9 cellular contexts compared by ENCODE assay signal in genomic region chr1:121519042-121519755, GRCh38.
DNase-seq lines count a peak whose midpoint lies in the region; ATAC-seq, FAIRE-seq and TF ChIP-seq lines count a peak whose summit lies in the region.
"Had no signal": no experiment of that assay in that cellular context is flagged by ENCODE, and none has a peak within 500 bp of the region (broad histone marks: within the 10 kb centered on the region; RNA-seq: fewer than 3 reads in every experiment).

No MANE protein-coding gene starts in this region.

- H3K27ac Mint-ChIP-seq in endothelial cell (ENCODE audit: unreplicated experiment): peak overlapping the region; percentile 70

- H3K36me3 Mint-ChIP-seq in endothelial cell (ENCODE audit: low read depth, unreplicated experiment): peaks cover 5% of the 10 kb centered on the region

- peaks cover 0 to 11% of the 10 kb centered on the region in 2 donors for H3K4me1 ChIP-seq in muscle layer of duodenum (ENCODE audit: control insufficient read depth in 1 of 2, insufficient read depth in 2 of 2, low read length in 2 of 2)

- no peaks in the 10 kb centered on the region for H3K27me3 ChIP-seq in muscle layer of duodenum (ENCODE audit: low read depth, low read length)

- no peaks in the 10 kb centered on the region for H3K36me3 ChIP-seq in muscle layer of duodenum (ENCODE audit: control insufficient read depth in 1 of 2, insufficient read depth in 2 of 2, low read length in 2 of 2)

- DNase-seq in Right ventricle myocardium inferior (ENCODE audit: missing footprints) (peak; percentile 75), cardiac septum (ENCODE audit: low spot score) (no peak), NCI-H460 (ENCODE audit: extremely low read depth, low read depth) (peak; percentile 6), endothelial cell (ENCODE audit: low spot score) (peak; percentile 59), urothelium cell line (ENCODE audit: low spot score) (no peak)
- peak; percentile 49 for DNase-seq in activated CD8-positive, alpha-beta memory T cell treated with anti-CD3 and anti-CD28 coated beads, Interleukin-2, amount 50 U/mL, for 1 hour (ENCODE audit: extremely low read depth)
- peak; percentile 73 to 83 for DNase-seq in stimulated activated CD8-positive, alpha-beta memory T cell treated with anti-CD3 and anti-CD28 coated beads, Interleukin-7, amount 100 ng/mL, for 4 hours (ENCODE audit: low read depth in 2 of 2)

- H3K9me3 Mint-ChIP-seq in endothelial cell (ENCODE audit: unreplicated experiment): no peaks in the 10 kb centered on the region

- H3K4me1 Mint-ChIP-seq in endothelial cell (ENCODE audit: unreplicated experiment): peaks cover 11% of the 10 kb centered on the region

- H3K4me3 ChIP-seq in muscle layer of duodenum (ENCODE audit: low read depth in 1 of 2, low read length in 2 of 2): peak overlapping the region; percentile 30 to 69

- peak overlapping the region; percentile 93 for H3K4me3 Mint-ChIP-seq in endothelial cell (ENCODE audit: unreplicated experiment)

- ATAC-seq in Right ventricle myocardium inferior: peak; percentile 77

- FAIRE-seq in urothelium cell line (lab: Jason Lieb, UNC): no peak

- H3K27ac ChIP-seq in muscle layer of duodenum (ENCODE audit: low read length): no peak overlapping the region
- H3K27ac ChIP-seq: C4-2B had no signal

- intact Hi-C loops in Right ventricle myocardium inferior (cut with DNase I) (no loop called here), cardiac septum (cut with DNase I) (no loop called here)

- H3K9me3 ChIP-seq in muscle layer of duodenum (ENCODE audit: control insufficient read depth in 1 of 2, low read length in 2 of 2): no peaks in the 10 kb centered on the region

- no peak for TF ChIP-seq CTCF in endothelial cell (IDR thresholded peaks at IDR 0.05; ENCODE audit: unreplicated experiment)

- H3K27me3 Mint-ChIP-seq in endothelial cell (ENCODE audit: unreplicated experiment): peaks cover 4% of the 10 kb centered on the region

Comparison
In these comparisons a context has a peak if more than half of its experiments do, and no peak if none do; other contexts are left out.
1. DNase-seq: peak in Right ventricle myocardium inferior (single experiment), NCI-H460 (single experiment), activated CD8-positive, alpha-beta memory T cell treated with anti-CD3 and anti-CD28 coated beads, Interleukin-2, amount 50 U/mL, for 1 hour (single experiment), endothelial cell (single experiment) and stimulated activated CD8-positive, alpha-beta memory T cell treated with anti-CD3 and anti-CD28 coated beads, Interleukin-7, amount 100 ng/mL, for 4 hours (2 of 2); none in cardiac septum (single experiment) and urothelium cell line (single experiment).